Comparison of ENCODE assay signal across 18 cellular contexts in the genomic region with DNA sequence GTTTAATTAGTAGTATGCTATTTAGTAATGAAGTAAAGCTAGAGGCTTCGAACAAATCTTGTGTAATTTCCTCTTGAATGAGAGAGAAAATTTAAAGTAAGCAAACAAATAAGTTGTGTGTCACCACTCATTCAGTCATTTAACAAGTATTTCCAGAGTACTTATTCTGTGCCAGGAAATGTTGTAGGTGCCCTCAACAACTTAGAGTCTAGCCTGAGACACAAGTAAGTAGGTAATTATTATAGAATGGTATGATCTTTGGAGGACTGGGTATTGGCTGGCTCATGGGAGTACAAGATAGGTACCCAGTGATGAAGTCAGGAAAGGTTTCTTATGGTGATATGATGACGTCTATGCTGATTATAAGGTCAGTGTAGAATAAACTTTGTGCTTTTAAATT. TPM values are rescaled to one million over a fixed set of nuclear protein-coding genes. Genes with fewer than 3 reads are reported as not detected.
DNase-seq lines count a peak whose midpoint lies in the region; ATAC-seq, FAIRE-seq and TF ChIP-seq lines count a peak whose summit lies in the region.
"Had no signal": no experiment of that assay in that cellular context is flagged by ENCODE, and none has a peak within 500 bp of the region (broad histone marks: within the 10 kb centered on the region; RNA-seq: fewer than 3 reads in every experiment).

No MANE protein-coding gene starts in this region.

- no peak for TF ChIP-seq CTCF in D721Med (IDR thresholded peaks at IDR 0.05; ENCODE audit: insufficient read depth, missing control alignments)
- TF ChIP-seq CTCF in fibroblast of pulmonary artery (IDR thresholded peaks at IDR 0.05; ENCODE audit: low read length, missing control alignments), result no peak
- TF ChIP-seq CTCF in lower lobe of right lung (IDR thresholded peaks at IDR 0.05), result no peak

- peak; percentile 67 for FAIRE-seq in D721Med (lab: Jason Lieb, UNC)

- no peak overlapping the region for H3K27ac ChIP-seq in lower lobe of right lung
- H3K27ac ChIP-seq: BLaER1 treated with 17β-estradiol and CSF1 and Interleukin-3, amounts not matched to agents 10 nM and 100 nM had no signal

- H3K27ac Mint-ChIP-seq in T-helper 17 cell, result peak overlapping the region; percentile 32
- H3K27ac Mint-ChIP-seq: B cell; CD8-positive, alpha-beta T cell had no signal

- H3K4me3 ChIP-seq in fibroblast of pulmonary artery (replicated peaks; ENCODE audit: low read depth, low read length) (no peak overlapping the region), lower lobe of right lung (no peak overlapping the region)
- H3K4me3 ChIP-seq: BLaER1 treated with 17β-estradiol and CSF1 and Interleukin-3, amounts not matched to agents 10 nM and 100 nM had no signal

- no peak overlapping the region for H3K4me3 Mint-ChIP-seq in T-helper 17 cell
- H3K4me3 Mint-ChIP-seq: B cell; CD8-positive, alpha-beta T cell had no signal

- H3K27me3 Mint-ChIP-seq in T-helper 17 cell, result no peaks in the 10 kb centered on the region
- H3K27me3 Mint-ChIP-seq: B cell had no signal

- no peaks in the 10 kb centered on the region for H3K27me3 ChIP-seq in lower lobe of right lung (ENCODE audit: low read depth)
- H3K27me3 ChIP-seq: BLaER1 treated with 17β-estradiol and CSF1 and Interleukin-3, amounts not matched to agents 10 nM and 100 nM had no signal

- ATAC-seq in T-helper 17 cell, result no peak
- ATAC-seq in lower lobe of right lung, result peak; percentile 86 to 87
- ATAC-seq: CD8-positive, alpha-beta T cell; HCT116 had no signal

- H3K36me3 Mint-ChIP-seq in T-helper 17 cell (ENCODE audit: low read depth), result peaks cover under 1% of the 10 kb centered on the region

- no peaks in the 10 kb centered on the region for H3K4me1 ChIP-seq in lower lobe of right lung
- H3K4me1 ChIP-seq: BLaER1 treated with 17β-estradiol and CSF1 and Interleukin-3, amounts not matched to agents 10 nM and 100 nM had no signal

- peaks cover 3% of the 10 kb centered on the region for H3K4me1 Mint-ChIP-seq in T-helper 17 cell
- H3K4me1 Mint-ChIP-seq: B cell had no signal

- DNase-seq in D721Med (ENCODE audit: insufficient read length, low spot score) (no peak), T-helper 17 cell (no peak), fibroblast of pulmonary artery (ENCODE audit: low read depth) (peak; percentile 3), lower lobe of right lung (no peak), DMS 273 treated with DMSO at 0.1 percent for 48 hours (lab: John Stamatoyannopoulos, UW) (no peak), foreskin melanocyte (no peak), NCI-H524 treated with DMSO at 0.1 percent for 48 hours (lab: John Stamatoyannopoulos, UW) (no peak), amygdala (lab: John Stamatoyannopoulos, UW) (no peak)
- DNase-seq: 8988T; CD8-positive, alpha-beta T cell; DMS153; DMS79; GF-D8; GOT3; H7 had no signal

- peaks cover 11% of the 10 kb centered on the region for H3K36me3 ChIP-seq in lower lobe of right lung

- H3K9me3 ChIP-seq in T-helper 17 cell (ENCODE audit: control insufficient read depth, low read length, poor library complexity, severe bottlenecking) (no peaks in the 10 kb centered on the region), lower lobe of right lung (no peaks in the 10 kb centered on the region)

- intact Hi-C loops in lower lobe of right lung (cut with DNase I), result no loop called here

RNA-seq across cellular contexts. Expression of a gene that starts 17.4 kb away (rescaled TPM):
- total RNA-seq in T-helper 17 cell, result 1 to 10 TPM; 4.4 to 4.6 TPM
- 8.3 TPM for total RNA-seq in lower lobe of right lung
